Comparison of ENCODE assay signal across 11 cellular contexts in genomic region chr5:76954383-76954763, GRCh38. TPM values are rescaled to one million over a fixed set of nuclear protein-coding genes. Genes with fewer than 3 reads are reported as not detected.
A peak's percentile ranks its signal among the peaks of the same experiment; 100 is the strongest.
DNase-seq lines count a peak whose midpoint lies in the region; ATAC-seq and TF ChIP-seq lines count a peak whose summit lies in the region.
"Had no signal": no experiment of that assay in that cellular context is flagged by ENCODE, and none has a peak within 500 bp of the region (broad histone marks: within the 10 kb centered on the region; RNA-seq: fewer than 3 reads in every experiment).

No MANE protein-coding gene starts in this region.

- H3K4me3 ChIP-seq in epithelial cell of proximal tubule (ENCODE audit: low read depth, low read length) (peak overlapping the region; percentile 36), vagina (peak overlapping the region; percentile 28 to 35)

- TF ChIP-seq CTCF in epithelial cell of proximal tubule (conservative IDR thresholded peaks at IDR 0.05; ENCODE audit: low read depth, low read length), result no peak
- no peak for TF ChIP-seq CTCF in neural crest cell (conservative IDR thresholded peaks at IDR 0.05)
- no peak for TF ChIP-seq CTCF in vagina (IDR thresholded peaks at IDR 0.05)

- no peak for DNase-seq in stimulated activated naive CD8-positive, alpha-beta T cell treated with anti-CD3 and anti-CD28 coated beads, Interleukin-15, Interleukin-2, amounts not matched to agents 100 U/mL and 50 U/mL, for 24 hours
- no peak for DNase-seq in epithelial cell of proximal tubule (ENCODE audit: low read depth)
- DNase-seq in neural crest cell (ENCODE audit: low read depth, low spot score), result no peak
- no peak for DNase-seq in vagina (ENCODE audit: extremely low spot score in 2 of 2)
- no peak for DNase-seq in activated CD4-positive, alpha-beta T cell treated with anti-CD3 and anti-CD28 coated beads for 48 hours
- no peak for DNase-seq in glomerular visceral epithelial cell (ENCODE audit: extremely low spot score)
- DNase-seq: activated naive CD4-positive, alpha-beta T cell treated with anti-CD3 and anti-CD28 coated beads, Interleukin-2, amount 50 U/mL, for 16 hours; CD4-positive, alpha-beta memory T cell; NCI-H2081 had no signal

- peaks cover 9% of the 10 kb centered on the region for H3K4me1 ChIP-seq in vagina

- no peaks in the 10 kb centered on the region for H3K36me3 Mint-ChIP-seq in stimulated activated naive CD8-positive, alpha-beta T cell treated with anti-CD3 and anti-CD28 coated beads, Interleukin-15, Interleukin-2, amounts not matched to agents 100 ng/mL and 50 ng/mL, for 24 hours (ENCODE audit: low read depth)
- H3K36me3 Mint-ChIP-seq in neural crest cell (ENCODE audit: low read depth), result no peaks in the 10 kb centered on the region
- H3K36me3 Mint-ChIP-seq: CD4-positive, alpha-beta memory T cell had no signal

- no peak for TF ChIP-seq POLR2A in vagina (IDR thresholded peaks at IDR 0.05)

- no peaks in the 10 kb centered on the region for H3K9me3 Mint-ChIP-seq in stimulated activated naive CD8-positive, alpha-beta T cell treated with anti-CD3 and anti-CD28 coated beads, Interleukin-15, Interleukin-2, amounts not matched to agents 100 ng/mL and 50 ng/mL, for 24 hours
- no peaks in the 10 kb centered on the region for H3K9me3 Mint-ChIP-seq in neural crest cell
- H3K9me3 Mint-ChIP-seq: CD4-positive, alpha-beta memory T cell had no signal

- no peak overlapping the region for H3K27ac ChIP-seq in vagina

- peak overlapping the region; percentile 17 for H3K4me3 Mint-ChIP-seq in stimulated activated naive CD8-positive, alpha-beta T cell treated with anti-CD3 and anti-CD28 coated beads, Interleukin-15, Interleukin-2, amounts not matched to agents 100 ng/mL and 50 ng/mL, for 24 hours
- H3K4me3 Mint-ChIP-seq in neural crest cell, result peak overlapping the region; percentile 51

- peaks cover 7% of the 10 kb centered on the region for H3K27me3 ChIP-seq in vagina

- no peaks in the 10 kb centered on the region for H3K36me3 ChIP-seq in vagina

- peaks cover 13% of the 10 kb centered on the region for H3K4me1 Mint-ChIP-seq in stimulated activated naive CD8-positive, alpha-beta T cell treated with anti-CD3 and anti-CD28 coated beads, Interleukin-15, Interleukin-2, amounts not matched to agents 100 ng/mL and 50 ng/mL, for 24 hours (ENCODE audit: low read depth)
- H3K4me1 Mint-ChIP-seq in neural crest cell, result no peaks in the 10 kb centered on the region

- ATAC-seq in stimulated activated naive CD8-positive, alpha-beta T cell treated with anti-CD3 and anti-CD28 coated beads, Interleukin-15, Interleukin-2, amounts not matched to agents 100 U/mL and 50 U/mL, for 24 hours, result no peak
- ATAC-seq in GM18909 (IDR thresholded peaks at IDR 0.05; ENCODE audit: poor library complexity, unreplicated experiment), result no peak

- no peaks in the 10 kb centered on the region for H3K9me3 ChIP-seq in vagina

- intact Hi-C loops in vagina (cut with DNase I), result no loop called here

- H3K27me3 Mint-ChIP-seq in stimulated activated naive CD8-positive, alpha-beta T cell treated with anti-CD3 and anti-CD28 coated beads, Interleukin-15, Interleukin-2, amounts not matched to agents 100 ng/mL and 50 ng/mL, for 24 hours, result peaks cover 48% of the 10 kb centered on the region
- H3K27me3 Mint-ChIP-seq in neural crest cell (ENCODE audit: low read depth), result peaks cover 68% of the 10 kb centered on the region

- H3K27ac Mint-ChIP-seq in stimulated activated naive CD8-positive, alpha-beta T cell treated with anti-CD3 and anti-CD28 coated beads, Interleukin-15, Interleukin-2, amounts not matched to agents 100 ng/mL and 50 ng/mL, for 24 hours, result no peak overlapping the region
- no peak overlapping the region for H3K27ac Mint-ChIP-seq in neural crest cell (ENCODE audit: unreplicated experiment)
- H3K27ac Mint-ChIP-seq: CD4-positive, alpha-beta memory T cell had no signal

RNA-seq across cellular contexts. Expression of gene CRHBP, which starts 1.5 kb away (rescaled TPM):
- total RNA-seq in epithelial cell of proximal tubule, result 0.94 TPM in 1 of 2 replicates, not detected in the other
- 0.20 and 0.21 TPM in 2 replicates for total RNA-seq in neural crest cell
- 5.9 TPM for total RNA-seq in vagina
- total RNA-seq: CD4-positive, alpha-beta memory T cell had no signal
